ENCODE assay signal across 20 cellular contexts in genomic region chr16:90002759-90003158, GRCh38. TPM values are rescaled to one million over a fixed set of nuclear protein-coding genes. Genes with fewer than 3 reads are reported as not detected.
DNase-seq lines count a peak whose midpoint lies in the region; ATAC-seq and TF ChIP-seq lines count a peak whose summit lies in the region.
"Had no signal": no experiment of that assay in that cellular context is flagged by ENCODE, and none has a peak within 500 bp of the region (broad histone marks: within the 10 kb centered on the region; RNA-seq: fewer than 3 reads in every experiment).

No MANE protein-coding gene starts in this region.

- H3K27ac ChIP-seq in SK-N-SH (ENCODE audit: low read depth in 2 of 2, low read length in 1 of 2), result no peak overlapping the region
- H3K27ac ChIP-seq: BLaER1 treated with 17β-estradiol and CSF1 and Interleukin-3, amounts not matched to agents 10 nM and 100 nM had no signal

- peaks cover 7% of the 10 kb centered on the region for H3K36me3 Mint-ChIP-seq in WTC11
- peaks cover 7% of the 10 kb centered on the region for H3K36me3 Mint-ChIP-seq in nephron progenitor cell (ENCODE audit: low read depth)
- H3K36me3 Mint-ChIP-seq in naive thymus-derived CD8-positive, alpha-beta T cell, result no peaks in the 10 kb centered on the region

- ATAC-seq in SK-N-SH treated with all-trans-retinoic acid at 6 μM for 48 hours (peak; percentile 14), WTC11 (peak; percentile 17; the same call in 1 of the 2 replicates), GM21737 (IDR thresholded peaks at IDR 0.05; ENCODE audit: unreplicated experiment) (no peak)
- no peak for ATAC-seq in naive thymus-derived CD8-positive, alpha-beta T cell
- ATAC-seq: CD8-positive, alpha-beta T cell; PC-3 had no signal

- no peak for DNase-seq in SK-N-SH
- no peak for DNase-seq in WTC11 (ENCODE audit: low spot score)
- DNase-seq in nephron progenitor cell, result no peak
- no peak for DNase-seq in stimulated activated CD4-positive, alpha-beta T cell treated with anti-CD3 and anti-CD28 coated beads, Interleukin-2, amount 100 ng/mL, for 48 hours
- DNase-seq in naive thymus-derived CD8-positive, alpha-beta T cell, result no peak
- DNase-seq: Calu3; CD8-positive, alpha-beta T cell; MM.1S; NCI-H1092 treated with DMSO at 0.1 percent for 48 hours; NCI-H146; NCI-H2081; NCI-H510A; NCI-H774; PC-3; RPMI8226; SIG-M5 had no signal

- H3K4me1 ChIP-seq in SK-N-SH (ENCODE audit: control insufficient read depth in 1 of 2, insufficient read depth in 2 of 2, low read depth in 1 of 2, low read length in 1 of 2), result peaks cover 0 to 4% of the 10 kb centered on the region in 2 experiments; a peak in 1 of 4 replicates
- H3K4me1 ChIP-seq: HAP-1 had no signal

- no peaks in the 10 kb centered on the region for H3K9me3 ChIP-seq in SK-N-SH
- H3K9me3 ChIP-seq: BLaER1 treated with 17β-estradiol and CSF1 and Interleukin-3, amounts not matched to agents 10 nM and 100 nM; HAP-1 had no signal

- H3K4me1 Mint-ChIP-seq in WTC11 (peaks cover 4% of the 10 kb centered on the region; the same call in 1 of the 2 replicates), nephron progenitor cell (peaks cover 7% of the 10 kb centered on the region)
- peaks cover 0 to 6% (median 6%) of the 10 kb centered on the region in 4 donors for H3K4me1 Mint-ChIP-seq in naive thymus-derived CD8-positive, alpha-beta T cell

- H3K9me3 Mint-ChIP-seq in WTC11 (no peaks in the 10 kb centered on the region), nephron progenitor cell (no peaks in the 10 kb centered on the region)
- no peaks in the 10 kb centered on the region for H3K9me3 Mint-ChIP-seq in naive thymus-derived CD8-positive, alpha-beta T cell
- H3K9me3 Mint-ChIP-seq: CD8-positive, alpha-beta T cell had no signal

- no peak for TF ChIP-seq RAD21 in SK-N-SH (IDR thresholded peaks at IDR 0.05; ENCODE audit: low read length)

- no peaks in the 10 kb centered on the region for H3K79me2 ChIP-seq in SK-N-SH (ENCODE audit: insufficient read depth)

- no peak overlapping the region for H3K9ac ChIP-seq in SK-N-SH
- H3K9ac ChIP-seq: BLaER1 treated with 17β-estradiol and CSF1 and Interleukin-3, amounts not matched to agents 10 nM and 100 nM had no signal

- H3K4me3 Mint-ChIP-seq in WTC11 (no peak overlapping the region), nephron progenitor cell (no peak overlapping the region)
- no peak overlapping the region for H3K4me3 Mint-ChIP-seq in naive thymus-derived CD8-positive, alpha-beta T cell
- H3K4me3 Mint-ChIP-seq: CD8-positive, alpha-beta T cell had no signal

- H2AFZ ChIP-seq in SK-N-SH (ENCODE audit: low read depth), result no peak overlapping the region

- TF ChIP-seq CTCF in SK-N-SH (IDR thresholded peaks at IDR 0.05), result no peak
- TF ChIP-seq CTCF in WTC11 (IDR thresholded peaks at IDR 0.05), result no peak
- TF ChIP-seq CTCF in nephron progenitor cell (IDR thresholded peaks at IDR 0.05), result no peak

- no peaks in the 10 kb centered on the region for H3K27me3 ChIP-seq in SK-N-SH (ENCODE audit: insufficient read depth)

- peaks cover 11% of the 10 kb centered on the region for H3F3A ChIP-seq in SK-N-SH (replicated peaks; ENCODE audit: insufficient read depth)

- no peak for TF ChIP-seq EP300 in SK-N-SH (IDR thresholded peaks at IDR 0.05; ENCODE audit: borderline replicate concordance in 1 of 2, low read depth in 1 of 2, low read length in 1 of 2)

- no peak overlapping the region for H3K4me3 ChIP-seq in SK-N-SH (ENCODE audit: low read depth in 2 of 2, low read length in 1 of 2)
- H3K4me3 ChIP-seq: BLaER1 treated with 17β-estradiol and CSF1 and Interleukin-3, amounts not matched to agents 10 nM and 100 nM; HAP-1 had no signal

- POLR2A ChIA-PET in SK-N-SH (lab: Yijun Ruan, JAX), result no interaction called here
- POLR2A ChIA-PET in WTC11 (lab: Charles Lee), result no interaction called here
- POLR2A ChIA-PET in naive thymus-derived CD8-positive, alpha-beta T cell (lab: Charles Lee), result no interaction called here

- H3K27me3 Mint-ChIP-seq in WTC11 (ENCODE audit: low read depth) (no peaks in the 10 kb centered on the region), nephron progenitor cell (ENCODE audit: low read depth, poor library complexity) (no peaks in the 10 kb centered on the region)
- H3K27me3 Mint-ChIP-seq in naive thymus-derived CD8-positive, alpha-beta T cell, result no peaks in the 10 kb centered on the region

- H4K20me1 ChIP-seq in SK-N-SH (ENCODE audit: insufficient read depth), result no peaks in the 10 kb centered on the region

- WGBS in SK-N-SH (ENCODE audit: low lambda C conversion rate), result 85% methylated on average over 7 of the region's 7 CpGs

- H3K27ac Mint-ChIP-seq in WTC11 (peak overlapping the region; percentile 60; the same call in 1 of the 2 replicates), nephron progenitor cell (peak overlapping the region; percentile 66)
- H3K27ac Mint-ChIP-seq in naive thymus-derived CD8-positive, alpha-beta T cell, result no peak overlapping the region
- H3K27ac Mint-ChIP-seq: CD8-positive, alpha-beta T cell had no signal

- CTCF ChIA-PET in SK-N-SH (lab: Yijun Ruan, JAX), result no interaction called here
- CTCF ChIA-PET in WTC11 (lab: Charles Lee), result no interaction called here

- H3K9me2 ChIP-seq in SK-N-SH, result no peaks in the 10 kb centered on the region

- peaks cover 0 to 2% of the 10 kb centered on the region in 2 experiments for H3K36me3 ChIP-seq in SK-N-SH (replicated peaks in 1 of 2; ENCODE audit: control insufficient read depth in 1 of 2, insufficient read depth in 2 of 2, low read length in 1 of 2)

- H3K4me2 ChIP-seq in SK-N-SH, result no peak overlapping the region
- H3K4me2 ChIP-seq: BLaER1 treated with 17β-estradiol and CSF1 and Interleukin-3, amounts not matched to agents 10 nM and 100 nM had no signal

TF ChIP-seq in SK-N-SH treated with all-trans-retinoic acid at 6 μM for 48 hours, 23 proteins besides CTCF, POLR2A, EP300 and RAD21 (continues in another document):
- TF ChIP-seq OSR1 (CRISPR knock-in tag; IDR thresholded peaks at IDR 0.05) (no peak), BACH2 (CRISPR knock-in tag; IDR thresholded peaks at IDR 0.05; ENCODE audit: borderline replicate concordance) (no peak), ZFP30 (CRISPR knock-in tag; IDR thresholded peaks at IDR 0.05) (no peak)

TF ChIP-seq in SK-N-SH, 30 proteins besides CTCF, POLR2A, EP300 and RAD21:
- TF ChIP-seq MEF2A (IDR thresholded peaks at IDR 0.05; ENCODE audit: borderline replicate concordance, low read depth), result no peak
- TF ChIP-seq POLR2AphosphoS5 (IDR thresholded peaks at IDR 0.05; ENCODE audit: low read depth, low read length), result no peak
- TF ChIP-seq GATA2 (CRISPR knock-in tag; IDR thresholded peaks at IDR 0.05), result no peak
- no peak for TF ChIP-seq FOXM1 (IDR thresholded peaks at IDR 0.05; ENCODE audit: low read depth)
- no peak for TF ChIP-seq RCOR1 (IDR thresholded peaks at IDR 0.05; ENCODE audit: low read length)
- no peak for TF ChIP-seq RFX5 (IDR thresholded peaks at IDR 0.05; ENCODE audit: low read length)
- no peak for TF ChIP-seq NFIC (IDR thresholded peaks at IDR 0.05; ENCODE audit: borderline replicate concordance)
- no peak for TF ChIP-seq TAF1 (IDR thresholded peaks at IDR 0.05; ENCODE audit: borderline replicate concordance, low read depth, low read length)
- no peak for TF ChIP-seq CHD2 (IDR thresholded peaks at IDR 0.05; ENCODE audit: low read length, partially characterized antibody)
- TF ChIP-seq JUND (IDR thresholded peaks at IDR 0.05), result no peak

TF ChIP-seq in WTC11, 78 proteins besides CTCF, POLR2A, EP300 and RAD21:
- TF ChIP-seq, protein P1, sequence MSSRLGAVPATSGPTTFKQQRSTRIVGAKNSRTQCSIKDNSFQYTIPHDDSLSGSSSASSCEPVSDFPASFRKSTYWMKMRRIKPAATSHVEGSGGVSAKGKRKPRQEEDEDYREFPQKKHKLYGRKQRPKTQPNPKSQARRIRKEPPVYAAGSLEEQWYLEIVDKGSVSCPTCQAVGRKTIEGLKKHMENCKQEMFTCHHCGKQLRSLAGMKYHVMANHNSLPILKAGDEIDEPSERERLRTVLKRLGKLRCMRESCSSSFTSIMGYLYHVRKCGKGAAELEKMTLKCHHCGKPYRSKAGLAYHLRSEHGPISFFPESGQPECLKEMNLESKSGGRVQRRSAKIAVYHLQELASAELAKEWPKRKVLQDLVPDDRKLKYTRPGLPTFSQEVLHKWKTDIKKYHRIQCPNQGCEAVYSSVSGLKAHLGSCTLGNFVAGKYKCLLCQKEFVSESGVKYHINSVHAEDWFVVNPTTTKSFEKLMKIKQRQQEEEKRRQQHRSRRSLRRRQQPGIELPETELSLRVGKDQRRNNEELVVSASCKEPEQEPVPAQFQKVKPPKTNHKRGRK (CRISPR knock-in tag; IDR thresholded peaks at IDR 0.05; ENCODE audit: borderline replicate concordance), result no peak
- TF ChIP-seq NR2C2 (CRISPR knock-in tag; IDR thresholded peaks at IDR 0.05) (no peak), SMAD4 (CRISPR knock-in tag; IDR thresholded peaks at IDR 0.05) (no peak)

RNA-seq across cellular contexts. Expression of gene DBNDD1, which starts 16.5 kb away (rescaled TPM):
- polyA plus RNA-seq in SK-N-SH (2012; rRNA removed), result 23.5 and 27.9 TPM in 2 replicates
- 13.3 and 20.7 TPM in 2 replicates for polyA plus RNA-seq in SK-N-SH (2012; cell fraction: cytosol; rRNA removed)
- polyA plus RNA-seq in SK-N-SH (2012; cell fraction: nucleus; rRNA removed), result 15.3 and 19.4 TPM in 2 replicates
- total RNA-seq in WTC11 (2021), result 74.8 to 77.0 TPM (median 75.0 TPM) in 3 replicates
- total RNA-seq in naive thymus-derived CD8-positive, alpha-beta T cell, result under 1 TPM; 0.57 to 0.99 TPM
- polyA plus RNA-seq in naive thymus-derived CD8-positive, alpha-beta T cell, result 1 to 10 TPM; 2.8 to 3.5 (median 3.3) TPM

RNA-seq across cellular contexts. Expression of gene DEF8, which starts 54.2 kb away (rescaled TPM):
- polyA plus RNA-seq in SK-N-SH (2012; rRNA removed), result 112 and 119 TPM in 2 replicates
- 64.2 and 86.4 TPM in 2 replicates for polyA plus RNA-seq in SK-N-SH (2012; cell fraction: cytosol; rRNA removed)
- polyA plus RNA-seq in SK-N-SH (2012; cell fraction: nucleus; rRNA removed), result 254 and 369 TPM in 2 replicates
- total RNA-seq in WTC11 (2021), result 64.5 to 64.7 TPM (median 64.6 TPM) in 3 replicates
- total RNA-seq in naive thymus-derived CD8-positive, alpha-beta T cell, result 10 to 100 TPM; 44.3 to 48.1 TPM
- 10 to 100 TPM; 21.5 to 26.3 (median 25.8) TPM for polyA plus RNA-seq in naive thymus-derived CD8-positive, alpha-beta T cell

Comparison
In these comparisons a context has a peak if more than half of its experiments do, and no peak if none do; other contexts are left out.
1. ATAC-seq: peak in SK-N-SH treated with all-trans-retinoic acid at 6 μM for 48 hours (single experiment) and WTC11 (single experiment); none in GM21737 (single experiment) and naive thymus-derived CD8-positive, alpha-beta T cell (0 of 2).
2. H3K27ac Mint-ChIP-seq: peak in WTC11 (single experiment) and nephron progenitor cell (single experiment); none in naive thymus-derived CD8-positive, alpha-beta T cell (0 of 10).
3. RNA of gene DBNDD1, which starts 16.5 kb away (total RNA-seq): 74.8 to 77.0 TPM in WTC11; 0.57 to 0.99 TPM in naive thymus-derived CD8-positive, alpha-beta T cell; every median in the first group is over 10 times any median in the second.